7 cellular contexts compared by ENCODE assay signal in the genomic region with DNA sequence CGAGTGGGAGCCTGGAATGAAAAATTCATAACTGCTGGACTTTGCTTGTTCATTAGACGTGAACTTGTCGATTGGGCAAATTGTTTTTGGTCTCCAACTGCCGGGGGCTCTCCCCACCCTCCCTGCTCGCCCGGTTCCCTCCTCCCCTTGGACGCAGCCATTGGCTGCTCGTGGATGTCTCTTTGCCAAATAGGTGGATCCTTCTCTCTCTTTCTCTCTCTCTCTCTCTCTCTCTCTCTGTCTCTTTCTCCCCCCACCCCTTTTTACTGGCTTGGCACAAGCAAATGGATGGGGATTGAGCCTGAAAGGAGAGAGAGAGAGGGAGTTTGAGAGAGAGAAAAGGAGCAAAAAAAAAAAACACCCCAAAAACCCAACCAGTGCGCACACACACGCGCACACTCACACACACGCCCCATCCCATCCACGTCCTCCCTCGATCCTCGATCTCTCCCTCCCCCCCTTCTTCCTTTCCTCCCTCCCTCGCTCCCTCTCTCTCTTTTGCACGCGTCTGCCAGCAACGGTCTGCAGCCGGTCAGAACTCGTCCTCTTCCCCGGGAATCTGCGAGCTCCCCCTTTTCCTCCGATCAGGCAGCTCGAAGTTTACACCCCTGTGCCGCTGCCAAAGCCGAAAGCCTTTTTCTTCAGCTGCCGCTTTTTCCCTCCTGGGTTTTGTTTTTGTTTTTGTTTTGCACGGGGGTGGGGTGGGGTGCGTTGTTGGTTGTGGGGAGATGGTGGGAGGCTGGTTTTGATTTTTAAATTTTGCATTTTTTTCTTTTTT. TPM values are rescaled to one million over a fixed set of nuclear protein-coding genes. Genes with fewer than 3 reads are reported as not detected.
A peak's percentile ranks its signal among the peaks of the same experiment; 100 is the strongest.
DNase-seq lines count a peak whose midpoint lies in the region; ATAC-seq and TF ChIP-seq lines count a peak whose summit lies in the region.

No MANE protein-coding gene starts in this region.

- H3K23ac ChIP-seq in neuronal stem cell (ENCODE audit: low read depth, low read length, poor library complexity) = no peak overlapping the region

- H3K18ac ChIP-seq in neuronal stem cell (ENCODE audit: low read length) = no peak overlapping the region

- H4K91ac ChIP-seq in neuronal stem cell (ENCODE audit: low read depth, low read length, poor library complexity) = no peak overlapping the region

- H3K4me2 ChIP-seq in neuronal stem cell (ENCODE audit: insufficient read depth, low read length, poor library complexity, severe bottlenecking) = no peak overlapping the region

- H2BK15ac ChIP-seq in neuronal stem cell (ENCODE audit: low read length) = no peak overlapping the region

- no peak overlapping the region for H3K27ac Mint-ChIP-seq in activated B cell treated with CpG ODN at 0.5 μM for 24 hours

- no peak overlapping the region for H2AFZ ChIP-seq in neuronal stem cell (ENCODE audit: low read length)

- H2BK12ac ChIP-seq in neuronal stem cell (ENCODE audit: low read length) = no peak overlapping the region

- H2BK5ac ChIP-seq in neuronal stem cell (ENCODE audit: low read length) = peak overlapping the region; percentile 11

- H3K4me3 ChIP-seq in fibroblast of the aortic adventitia (ENCODE audit: low read depth, low read length) = peak overlapping the region; percentile 86
- H3K4me3 ChIP-seq in neuronal stem cell (ENCODE audit: low read length in 2 of 2) = no peak overlapping the region

- no peaks in the 10 kb centered on the region for H3K36me3 Mint-ChIP-seq in activated B cell treated with CpG ODN at 0.5 μM for 24 hours (ENCODE audit: low read depth)

- no peak overlapping the region for H4K8ac ChIP-seq in neuronal stem cell (ENCODE audit: low read depth, low read length)

- peaks cover 51 to 98% (median 97%) of the 10 kb centered on the region in 3 experiments for H3K27me3 ChIP-seq in neuronal stem cell (ENCODE audit: control insufficient read depth in 3 of 3, insufficient read depth in 3 of 3, low read depth in 1 of 3, low read length in 3 of 3)

- H3K14ac ChIP-seq in neuronal stem cell (ENCODE audit: low read length) = no peak overlapping the region

- peaks cover 30% of the 10 kb centered on the region for H3K4me1 Mint-ChIP-seq in activated B cell treated with CpG ODN at 0.5 μM for 24 hours

- H3K79me1 ChIP-seq in neuronal stem cell (ENCODE audit: low read depth, low read length) = no peaks in the 10 kb centered on the region

- peaks cover 29% of the 10 kb centered on the region for H3K27me3 Mint-ChIP-seq in activated B cell treated with CpG ODN at 0.5 μM for 24 hours

- intact Hi-C loops in activated B cell treated with CpG ODN at 0.5 μM for 24 hours (cut with micrococcal nuclease) = loop anchor here (1.0 to 5.0 kb wide), 2 partner anchors 9 to 39 kb away; no protein-coding TSS in a partner anchor

- no peak overlapping the region for H3K4ac ChIP-seq in neuronal stem cell (ENCODE audit: low read length)

- CTCF ChIA-PET in activated B cell treated with CpG ODN at 0.5 μM for 24 hours (lab: Charles Lee) = no interaction called here

- no CpG with 5 or more reads among the region's 30 CpGs for WGBS in neuronal stem cell (ENCODE audit: extremely low coverage in 2 of 2, insufficient read length in 2 of 2, insufficient replicate concordance in 1 of 2), 2 donors

- H2BK120ac ChIP-seq in neuronal stem cell (ENCODE audit: low read depth, low read length) = no peak overlapping the region

- H3K4me1 ChIP-seq in neuronal stem cell (ENCODE audit: control insufficient read depth in 2 of 2, insufficient read depth in 1 of 2, low read depth in 1 of 2, low read length in 2 of 2) = peaks cover 4 to 8% of the 10 kb centered on the region in 2 donors

- TF ChIP-seq CTCF in activated B cell treated with CpG ODN at 0.5 μM for 24 hours (IDR thresholded peaks at IDR 0.05) (no peak), fibroblast of the aortic adventitia (IDR thresholded peaks at IDR 0.05; ENCODE audit: insufficient read depth, low read length) (no peak)

- H3K9me3 ChIP-seq in neuronal stem cell (replicated peaks in 1 of 2; ENCODE audit: control insufficient read depth in 2 of 2, insufficient read depth in 1 of 2, low read depth in 1 of 2, low read length in 2 of 2) = peaks cover 0 to 2% of the 10 kb centered on the region in 2 donors

- ATAC-seq in activated B cell treated with CpG ODN at 0.5 μM for 24 hours (ENCODE audit: low read depth) (peak; percentile 34), HG03135 (IDR thresholded peaks at IDR 0.05; ENCODE audit: unreplicated experiment) (no peak)

- no peak overlapping the region for H2AK5ac ChIP-seq in neuronal stem cell (ENCODE audit: low read depth, low read length)

- peak overlapping the region; percentile 80 for H3K4me3 Mint-ChIP-seq in activated B cell treated with CpG ODN at 0.5 μM for 24 hours

- no peak overlapping the region for H3K27ac ChIP-seq in neuronal stem cell (replicated peaks; ENCODE audit: low read length)

- H3K9me3 Mint-ChIP-seq in activated B cell treated with CpG ODN at 0.5 μM for 24 hours = no peaks in the 10 kb centered on the region

- DNase-seq in GM04504 (ENCODE audit: low read depth) (peak; percentile 94), NCI-H1048 (lab: John Stamatoyannopoulos, UW) (peak; percentile 57), activated B cell treated with CpG ODN at 0.5 μM for 24 hours (no peak), fibroblast of the aortic adventitia (ENCODE audit: low read depth) (peak; percentile 98), neuronal stem cell (ENCODE audit: low spot score) (no peak), RKO (ENCODE audit: low spot score) (no peak)

- POLR2A ChIA-PET in activated B cell treated with CpG ODN at 0.5 μM for 24 hours (lab: Charles Lee) = interaction anchor here (0.5 to 1.0 kb wide), 4 partner anchors 9 to 1036 kb away, joined by 3 to 11 read pairs (median 5); no protein-coding TSS in a partner anchor

- H3K36me3 ChIP-seq in neuronal stem cell (replicated peaks in 1 of 2; ENCODE audit: control insufficient read depth in 2 of 2, insufficient read depth in 2 of 2, low read length in 2 of 2) = no peaks in the 10 kb centered on the region

- no peak overlapping the region for H3K9ac ChIP-seq in neuronal stem cell (ENCODE audit: low read depth, low read length, poor library complexity)

RNA-seq across cellular contexts. Expression of a gene that starts 27.8 kb away (rescaled TPM):
- total RNA-seq in activated B cell treated with CpG ODN at 0.5 μM for 24 hours (2.6 and 2.7 TPM in 2 replicates), fibroblast of the aortic adventitia (ENCODE audit: low replicate concordance) (68.0 and 160 TPM in 2 replicates)
- polyA plus RNA-seq in neuronal stem cell (2013, experiment 1 of 2) = 0.07 TPM
- polyA plus RNA-seq in neuronal stem cell (2013, experiment 2 of 2) = 0.07 TPM

RNA-seq across cellular contexts. Expression of a gene that starts 53.7 kb away (rescaled TPM):
- total RNA-seq in activated B cell treated with CpG ODN at 0.5 μM for 24 hours = not detected in 2 replicates
- 0.18 TPM in 1 of 2 replicates, not detected in the other for total RNA-seq in fibroblast of the aortic adventitia (ENCODE audit: low replicate concordance)
- polyA plus RNA-seq in neuronal stem cell (2013, experiment 1 of 2) = 0.03 TPM
- 0.03 TPM for polyA plus RNA-seq in neuronal stem cell (2013, experiment 2 of 2)

Comparison
In these comparisons a context has a peak if more than half of its experiments do, and no peak if none do; other contexts are left out.
1. DNase-seq: peak in GM04504 (single experiment), NCI-H1048 (single experiment) and fibroblast of the aortic adventitia (single experiment); none in activated B cell treated with CpG ODN at 0.5 μM for 24 hours (single experiment), neuronal stem cell (single experiment) and RKO (single experiment).
2. RNA of a gene that starts 27.8 kb away (total RNA-seq): 68.0 to 160 TPM in fibroblast of the aortic adventitia; 2.6 to 2.7 TPM in activated B cell treated with CpG ODN at 0.5 μM for 24 hours; every median in the first group is over 10 times any median in the second.